Comparison of ENCODE assay signal across 18 cellular contexts in the genomic region with DNA sequence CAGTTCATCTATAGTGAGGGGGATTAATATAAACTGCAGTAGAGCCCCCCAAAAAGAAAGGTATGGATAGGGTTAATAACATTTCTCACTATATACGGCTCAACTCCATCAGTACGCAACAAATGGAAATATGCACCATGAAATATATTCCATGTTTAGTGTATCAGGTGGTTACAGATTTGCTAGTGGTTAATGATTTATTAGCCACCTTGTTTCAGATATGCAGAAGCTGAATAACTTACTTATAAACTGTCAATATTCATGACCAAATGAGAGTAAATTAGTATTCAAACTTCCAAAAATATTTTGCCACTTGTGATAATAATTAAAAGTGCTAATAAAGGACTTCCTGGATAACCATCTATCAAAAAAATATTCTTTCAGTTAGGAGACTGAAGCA.
"Had no signal": no experiment of that assay in that cellular context is flagged by ENCODE, and none has a peak within 500 bp of the region (broad histone marks: within the 10 kb centered on the region; RNA-seq: fewer than 3 reads in every experiment).

No MANE protein-coding gene starts in this region.

- H3K27ac ChIP-seq: ascending aorta, breast epithelium, pancreas, stomach, testis, upper lobe of right lung had no signal

- H3K4me3 ChIP-seq: ascending aorta, breast epithelium, pancreas, stomach, testis, upper lobe of right lung had no signal

- H3K4me1 ChIP-seq: ascending aorta, breast epithelium, pancreas, stomach, testis, upper lobe of right lung had no signal

- H3K27me3 ChIP-seq: ascending aorta, breast epithelium, pancreas, stomach, testis had no signal

- DNase-seq: activated CD4-positive, CD25-positive, alpha-beta regulatory T cell treated with anti-CD3 and anti-CD28 coated beads, Interleukin-2, amount 50 U/mL, for 72 hours; activated naive CD4-positive, alpha-beta T cell treated with anti-CD3 and anti-CD28 coated beads for 36 hours; activated naive CD8-positive, alpha-beta T cell treated with anti-CD3 and anti-CD28 coated beads, Interleukin-2, amount 50 U/mL, for 24 hours; activated T-cell treated with anti-CD3 and anti-CD28 coated beads for 4 hours; cerebellar nuclear complex; effector memory CD4-positive, alpha-beta T cell; foreskin melanocyte; head of caudate nucleus; naive thymus-derived CD4-positive, alpha-beta T cell; pancreas; stimulated activated CD4-positive, alpha-beta T cell treated with anti-CD3 and anti-CD28 coated beads, Interleukin-1b, Interleukin-23, amount 100 ng/mL, for 48 hours; stomach; T1000; testis; upper lobe of right lung had no signal

- H3K9me3 ChIP-seq: ascending aorta, breast epithelium, pancreas, stomach, testis, upper lobe of right lung had no signal

- ATAC-seq: activated naive CD8-positive, alpha-beta T cell treated with anti-CD3 and anti-CD28 coated beads, Interleukin-2, amount 50 U/mL, for 24 hours; left lobe of liver; naive thymus-derived CD4-positive, alpha-beta T cell; upper lobe of right lung had no signal

- H3K36me3 ChIP-seq: ascending aorta, breast epithelium, pancreas, stomach, upper lobe of right lung had no signal
